Comparison of ENCODE assay signal across 8 cellular contexts in genomic region chr1:206706298-206706791, GRCh38. TPM values are rescaled to one million over a fixed set of nuclear protein-coding genes. Genes with fewer than 3 reads are reported as not detected.
DNase-seq lines count a peak whose midpoint lies in the region; ATAC-seq and TF ChIP-seq lines count a peak whose summit lies in the region.

No MANE protein-coding gene starts in this region.

- no TSS peak for BruUV-seq in Caco-2 (replicated peaks; lab: Mats Ljungman, UMichigan)

- H3K36me3 ChIP-seq in aorta (ENCODE audit: control insufficient read depth in 1 of 2, insufficient read depth in 2 of 2, low read length in 1 of 2), result no peaks in the 10 kb centered on the region
- H3K36me3 ChIP-seq in Caco-2 (ENCODE audit: control insufficient read depth, insufficient read depth, low read length), result peaks cover 2% of the 10 kb centered on the region

- POLR2A ChIA-PET in Caco-2 (lab: Charles Lee), result no interaction called here

- H3K27me3 Mint-ChIP-seq in neural crest cell (ENCODE audit: low read depth) (no peaks in the 10 kb centered on the region), Caco-2 (ENCODE audit: insufficient read depth, unreplicated experiment) (no peaks in the 10 kb centered on the region)

- H3K4me3 Mint-ChIP-seq in neural crest cell (no peak overlapping the region), Caco-2 (ENCODE audit: unreplicated experiment) (no peak overlapping the region)

- 5 to 7% methylated on average over 11 of the region's 11 CpGs for WGBS in aorta, 2 donors

- H3K36me3 Mint-ChIP-seq in neural crest cell (ENCODE audit: low read depth) (no peaks in the 10 kb centered on the region), Caco-2 (ENCODE audit: insufficient read depth, unreplicated experiment) (peaks cover 22% of the 10 kb centered on the region)

- H3K9me3 ChIP-seq in aorta (ENCODE audit: control insufficient read depth, low read length) (no peaks in the 10 kb centered on the region), Caco-2 (no peaks in the 10 kb centered on the region)

- in situ Hi-C loops in astrocyte of the spinal cord (cut with HindIII; ENCODE audit: low sequenced_read_pairs), result no loop called here

- CTCF ChIA-PET in Caco-2 (lab: Charles Lee), result no interaction called here

- H3K27ac ChIP-seq in aorta (ENCODE audit: low read depth in 1 of 2, low read length in 2 of 2), result peak overlapping the region in 1 of 2 donors; percentile 69

- peak; percentile 79 for ATAC-seq in aorta (ENCODE audit: low FRiP score)

- H3K4me1 ChIP-seq in aorta (ENCODE audit: control insufficient read depth in 1 of 2, insufficient read depth in 2 of 2, low read length in 2 of 2) (peaks cover 0 to 23% of the 10 kb centered on the region in 2 donors), Caco-2 (peaks cover 26% of the 10 kb centered on the region)

- H3K9me3 Mint-ChIP-seq in neural crest cell, result no peaks in the 10 kb centered on the region
- no peaks in the 10 kb centered on the region for H3K9me3 Mint-ChIP-seq in Caco-2 (ENCODE audit: unreplicated experiment)

- H3K4me1 Mint-ChIP-seq in neural crest cell (peaks cover 76% of the 10 kb centered on the region), Caco-2 (ENCODE audit: low read depth, unreplicated experiment) (peaks cover 29% of the 10 kb centered on the region)

- H3K4me3 ChIP-seq in AG09309 (ENCODE audit: control insufficient read depth, low read depth, low read length) (no peak overlapping the region), astrocyte of the spinal cord (ENCODE audit: low read depth, low read length) (no peak overlapping the region), aorta (ENCODE audit: low read length in 2 of 2) (no peak overlapping the region), Caco-2 (ENCODE audit: low read depth, low read length) (no peak overlapping the region)

- TF ChIP-seq CTCF in AG09309 (IDR thresholded peaks at IDR 0.05; ENCODE audit: control insufficient read depth, insufficient read depth, low read depth, low read length, missing control alignments) (no peak), astrocyte of the spinal cord (IDR thresholded peaks at IDR 0.05; ENCODE audit: low read depth, low read length) (no peak), neural crest cell (conservative IDR thresholded peaks at IDR 0.05) (no peak), Caco-2 (IDR thresholded peaks at IDR 0.05; ENCODE audit: insufficient read depth in 1 of 2, low read depth in 1 of 2, low read length in 1 of 2, severe bottlenecking in 1 of 2, unreplicated experiment in 1 of 2) (no peak)

- intact Hi-C loops in aorta (cut with DNase I), result loop anchor here in 1 of 2 donors (1.0 kb wide), 1 partner anchor 33 kb away; no protein-coding TSS in a partner anchor
- intact Hi-C loops in Caco-2 (cut with micrococcal nuclease; ENCODE audit: unreplicated experiment), result no loop called here

- peak; percentile 78 for DNase-seq in AG09309 (ENCODE audit: low read depth)
- peak; percentile 44 for DNase-seq in MV-4-11 (lab: John Stamatoyannopoulos, UW)
- DNase-seq in astrocyte of the spinal cord (ENCODE audit: low read depth, low spot score), result peak; percentile 93
- peak; percentile 16 for DNase-seq in neural crest cell (ENCODE audit: low read depth, low spot score)
- DNase-seq in aorta, result peak; percentile 93 to 94
- DNase-seq in Caco-2, result no peak
- DNase-seq in LoVo (ENCODE audit: low spot score), result no peak
- DNase-seq in GM19238 (ENCODE audit: insufficient read length, low spot score), result no peak

- no peaks in the 10 kb centered on the region for H3K27me3 ChIP-seq in aorta (ENCODE audit: control insufficient read depth in 1 of 2, insufficient read depth in 2 of 2, low read length in 1 of 2)
- no peaks in the 10 kb centered on the region for H3K27me3 ChIP-seq in Caco-2 (replicated peaks; ENCODE audit: control insufficient read depth, insufficient read depth, low read length)

- H3K27ac Mint-ChIP-seq in neural crest cell (ENCODE audit: unreplicated experiment) (peak overlapping the region; percentile 51), Caco-2 (ENCODE audit: unreplicated experiment) (no peak overlapping the region)

RNA-seq across cellular contexts. Expression of gene MAPKAPK2, which starts 21.6 kb away (rescaled TPM):
- total RNA-seq in neural crest cell (77.7 and 78.7 TPM in 2 replicates), aorta (100 to 1,000 TPM in 1 of 2 donors, 10 to 100 TPM in 1; 81.3 to 117 TPM), Caco-2 (2022) (88.2 and 96.8 TPM in 2 replicates)
- 10 to 100 TPM; 40.2 to 54.1 TPM for polyA plus RNA-seq in aorta

Comparison
In these comparisons a context has a peak if more than half of its experiments do, and no peak if none do; other contexts are left out.
1. DNase-seq: peak in AG09309 (single experiment), MV-4-11 (single experiment), astrocyte of the spinal cord (single experiment), neural crest cell (single experiment) and aorta (2 of 2); none in Caco-2 (0 of 2), LoVo (single experiment) and GM19238 (single experiment).